Comparison of ENCODE assay signal across 26 cellular contexts in genomic region chrX:84168574-84168973, GRCh38. TPM values are rescaled to one million over a fixed set of nuclear protein-coding genes. Genes with fewer than 3 reads are reported as not detected.
DNase-seq lines count a peak whose midpoint lies in the region; FAIRE-seq and TF ChIP-seq lines count a peak whose summit lies in the region.
"Had no signal": no experiment of that assay in that cellular context is flagged by ENCODE, and none has a peak within 500 bp of the region (broad histone marks: within the 10 kb centered on the region; RNA-seq: fewer than 3 reads in every experiment).

No MANE protein-coding gene starts in this region.

- no peaks in the 10 kb centered on the region for H3K4me1 Mint-ChIP-seq in activated T-helper 1 cell treated with anti-CD3 and anti-CD28 coated beads, Interleukin-12 subunit alpha, Interleukin-12 subunit beta, Interleukin-2, Interleukin-4 antibody, amounts not matched to agents 30 ng/mL and 10 ng/mL and 1 ng/mL, durations not matched to agents 14 hours and 24 hours and 36 hours (ENCODE audit: low read depth)
- H3K4me1 Mint-ChIP-seq: activated CD8-positive, alpha-beta memory T cell treated with anti-CD3 and anti-CD28 coated beads, Interleukin-2, amount 10 ng/mL, durations not matched to agents 7 days and 5 days; naive thymus-derived CD8-positive, alpha-beta T cell; stimulated activated naive B cell treated with anti-CD40 and anti-IgM and Interleukin-4, amounts not matched to agents 10 μg/mL and 1 μg/mL and 100 μg/mL, for 72 hours had no signal

- FAIRE-seq in RCC 7860 (lab: Jason Lieb, UNC): no peak

- no peaks in the 10 kb centered on the region for H3K9me3 Mint-ChIP-seq in activated T-helper 1 cell treated with anti-CD3 and anti-CD28 coated beads, Interleukin-12 subunit alpha, Interleukin-12 subunit beta, Interleukin-2, Interleukin-4 antibody, amounts not matched to agents 30 ng/mL and 10 ng/mL and 1 ng/mL, durations not matched to agents 14 hours and 24 hours and 36 hours
- H3K9me3 Mint-ChIP-seq: naive thymus-derived CD8-positive, alpha-beta T cell; stimulated activated naive B cell treated with anti-CD40 and anti-IgM and Interleukin-4, amounts not matched to agents 10 μg/mL and 1 μg/mL and 100 μg/mL, for 72 hours had no signal

- no peak overlapping the region for H3K27ac Mint-ChIP-seq in activated T-helper 1 cell treated with anti-CD3 and anti-CD28 coated beads, Interleukin-12 subunit alpha, Interleukin-12 subunit beta, Interleukin-2, Interleukin-4 antibody, amounts not matched to agents 30 ng/mL and 10 ng/mL and 1 ng/mL, durations not matched to agents 14 hours and 24 hours and 36 hours
- H3K27ac Mint-ChIP-seq: activated CD8-positive, alpha-beta memory T cell treated with anti-CD3 and anti-CD28 coated beads, Interleukin-2, amount 10 ng/mL, durations not matched to agents 7 days and 5 days; naive thymus-derived CD8-positive, alpha-beta T cell; stimulated activated naive B cell treated with anti-CD40 and anti-IgM and Interleukin-4, amounts not matched to agents 10 μg/mL and 1 μg/mL and 100 μg/mL, for 72 hours had no signal

- DNase-seq in ELR (ENCODE audit: low read depth) (peak; percentile 71), RCC 7860 (ENCODE audit: low spot score) (peak; percentile 23), dermis blood vessel endothelial cell (peak; percentile 0), kidney tubule cell (ENCODE audit: low spot score) (peak; percentile 58), erythroblast (lab: John Stamatoyannopoulos, UW) (no peak), superior temporal gyrus (ENCODE audit: extremely low spot score) (no peak), iPS-NIHi11 (ENCODE audit: low spot score) (no peak)
- no peak for DNase-seq in activated T-helper 1 cell treated with anti-CD3 and anti-CD28 coated beads, Interleukin-12 subunit alpha, Interleukin-12 subunit beta, Interleukin-2, Interleukin-4 antibody, amounts not matched to agents 30 ng/mL and 10 ng/mL and 1 ng/mL, durations not matched to agents 14 hours and 24 hours and 36 hours (ENCODE audit: low spot score)
- DNase-seq: activated CD4-positive, alpha-beta T cell treated with anti-CD3 and anti-CD28 coated beads, Interleukin-2, amount 50 U/mL, for 4 hours; activated CD8-positive, alpha-beta memory T cell treated with anti-CD3 and anti-CD28 coated beads, Interleukin-2, amount 10 ng/mL, durations not matched to agents 7 days and 5 days; activated naive CD4-positive, alpha-beta T cell treated with Interleukin-2 at 50 U/mL for 16 hours; activated T-cell treated with anti-CD3 and anti-CD28 coated beads, Interleukin-2, amount 50 U/mL, for 48 hours; body of pancreas; GF-D8; heart left ventricle; KG1; lower lobe of right lung; MG63; naive thymus-derived CD8-positive, alpha-beta T cell; NCI-H1105; NCI-H187 treated with DMSO at 0.1 percent for 48 hours; NCI-H2171; NCI-H510A treated with DMSO at 0.1 percent for 48 hours; stimulated activated naive B cell treated with anti-CD40 and anti-IgM and Interleukin-4, amounts not matched to agents 10 μg/mL and 1 μg/mL and 100 μg/mL, for 72 hours; upper lobe of left lung had no signal

- TF ChIP-seq POLR2A in erythroblast (IDR thresholded peaks at IDR 0.05; ENCODE audit: low read length): no peak

- no peaks in the 10 kb centered on the region for H3K36me3 Mint-ChIP-seq in activated T-helper 1 cell treated with anti-CD3 and anti-CD28 coated beads, Interleukin-12 subunit alpha, Interleukin-12 subunit beta, Interleukin-2, Interleukin-4 antibody, amounts not matched to agents 30 ng/mL and 10 ng/mL and 1 ng/mL, durations not matched to agents 14 hours and 24 hours and 36 hours (ENCODE audit: low read depth)
- H3K36me3 Mint-ChIP-seq: activated CD8-positive, alpha-beta memory T cell treated with anti-CD3 and anti-CD28 coated beads, Interleukin-2, amount 10 ng/mL, durations not matched to agents 7 days and 5 days; naive thymus-derived CD8-positive, alpha-beta T cell; stimulated activated naive B cell treated with anti-CD40 and anti-IgM and Interleukin-4, amounts not matched to agents 10 μg/mL and 1 μg/mL and 100 μg/mL, for 72 hours had no signal

- H3K4me3 Mint-ChIP-seq in activated T-helper 1 cell treated with anti-CD3 and anti-CD28 coated beads, Interleukin-12 subunit alpha, Interleukin-12 subunit beta, Interleukin-2, Interleukin-4 antibody, amounts not matched to agents 30 ng/mL and 10 ng/mL and 1 ng/mL, durations not matched to agents 14 hours and 24 hours and 36 hours: no peak overlapping the region
- H3K4me3 Mint-ChIP-seq: activated CD8-positive, alpha-beta memory T cell treated with anti-CD3 and anti-CD28 coated beads, Interleukin-2, amount 10 ng/mL, durations not matched to agents 7 days and 5 days; naive thymus-derived CD8-positive, alpha-beta T cell; stimulated activated naive B cell treated with anti-CD40 and anti-IgM and Interleukin-4, amounts not matched to agents 10 μg/mL and 1 μg/mL and 100 μg/mL, for 72 hours had no signal

- H3K27me3 Mint-ChIP-seq in activated T-helper 1 cell treated with anti-CD3 and anti-CD28 coated beads, Interleukin-12 subunit alpha, Interleukin-12 subunit beta, Interleukin-2, Interleukin-4 antibody, amounts not matched to agents 30 ng/mL and 10 ng/mL and 1 ng/mL, durations not matched to agents 14 hours and 24 hours and 36 hours (ENCODE audit: insufficient read depth): no peaks in the 10 kb centered on the region
- H3K27me3 Mint-ChIP-seq: activated CD8-positive, alpha-beta memory T cell treated with anti-CD3 and anti-CD28 coated beads, Interleukin-2, amount 10 ng/mL, durations not matched to agents 7 days and 5 days; naive thymus-derived CD8-positive, alpha-beta T cell; stimulated activated naive B cell treated with anti-CD40 and anti-IgM and Interleukin-4, amounts not matched to agents 10 μg/mL and 1 μg/mL and 100 μg/mL, for 72 hours had no signal

- intact Hi-C loops in activated T-helper 1 cell treated with anti-CD3 and anti-CD28 coated beads, Interleukin-12 subunit alpha, Interleukin-12 subunit beta, Interleukin-2, Interleukin-4 antibody, amounts not matched to agents 30 ng/mL and 10 ng/mL and 1 ng/mL, durations not matched to agents 14 hours and 24 hours and 36 hours (cut with micrococcal nuclease): no loop called here

RNA-seq across cellular contexts. Expression of gene RPS6KA6, which starts 19.4 kb away (rescaled TPM):
- 1.4 TPM in 2 replicates for total RNA-seq in dermis blood vessel endothelial cell
- total RNA-seq in activated T-helper 1 cell treated with anti-CD3 and anti-CD28 coated beads, Interleukin-12 subunit alpha, Interleukin-12 subunit beta, Interleukin-2, Interleukin-4 antibody, amounts not matched to agents 30 ng/mL and 10 ng/mL and 1 ng/mL, durations not matched to agents 14 hours and 24 hours and 36 hours: not detected in 2 replicates
- total RNA-seq: activated CD8-positive, alpha-beta memory T cell treated with anti-CD3 and anti-CD28 coated beads, Interleukin-2, amount 10 ng/mL, durations not matched to agents 7 days and 5 days; T-helper 1 cell treated with Interleukin-12 subunit alpha and Interleukin-12 subunit beta and Interleukin-4 antibody, amounts not matched to agents 30 ng/mL and 1 ng/mL, for 36 hours had no signal

Comparison
In these comparisons a context has a peak if more than half of its experiments do, and no peak if none do; other contexts are left out.
1. DNase-seq: peak in ELR (single experiment), RCC 7860 (single experiment), dermis blood vessel endothelial cell (single experiment) and kidney tubule cell (single experiment); none in erythroblast (0 of 2), superior temporal gyrus (single experiment), iPS-NIHi11 (single experiment) and activated T-helper 1 cell treated with anti-CD3 and anti-CD28 coated beads, Interleukin-12 subunit alpha, Interleukin-12 subunit beta, Interleukin-2, Interleukin-4 antibody, amounts not matched to agents 30 ng/mL and 10 ng/mL and 1 ng/mL, durations not matched to agents 14 hours and 24 hours and 36 hours (single experiment).